27 cellular contexts compared by ENCODE assay signal in the genomic region with DNA sequence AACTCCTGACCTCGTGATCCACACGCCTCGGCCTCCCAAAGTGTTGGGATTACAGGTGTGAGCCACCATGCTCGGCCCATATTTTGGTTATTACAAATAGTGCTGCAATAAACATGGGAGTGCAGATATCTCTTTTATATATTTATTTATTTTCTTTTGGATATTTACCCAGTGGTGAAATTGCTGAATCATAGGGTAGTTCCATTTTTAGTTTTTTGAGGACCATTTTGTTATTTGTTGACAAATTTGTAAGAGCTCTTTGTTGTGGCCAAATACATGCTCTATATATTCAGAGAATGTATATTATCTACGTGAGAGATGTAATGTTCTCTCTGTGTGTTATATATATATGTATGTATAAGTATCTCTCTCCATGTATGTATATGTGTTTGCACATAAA.
"Had no signal": no experiment of that assay in that cellular context is flagged by ENCODE, and none has a peak within 500 bp of the region (broad histone marks: within the 10 kb centered on the region; RNA-seq: fewer than 3 reads in every experiment).

No MANE protein-coding gene starts in this region.

- FAIRE-seq: urothelium cell line had no signal

- H3K9me3 ChIP-seq: testis, thyroid gland, upper lobe of right lung, vagina had no signal

- H3K4me3 ChIP-seq: stomach, suprapubic skin, testis, thoracic aorta, thyroid gland, tibial artery, tibial nerve, transverse colon, upper lobe of left lung, upper lobe of right lung, uterus, vagina had no signal

- H3K4me1 ChIP-seq: suprapubic skin, testis, thyroid gland, tibial artery, tibial nerve, transverse colon, uterus, vagina had no signal

- H3K27ac ChIP-seq: stomach, suprapubic skin, testis, thoracic aorta, thyroid gland, tibial artery, tibial nerve, transverse colon, upper lobe of left lung, upper lobe of right lung, uterus, vagina had no signal

- H3K36me3 ChIP-seq: thyroid gland, upper lobe of right lung, uterus had no signal

- ATAC-seq: stimulated activated effector memory CD8-positive, alpha-beta T cell treated with anti-CD3 and anti-CD28 coated beads, Interleukin-12 subunit alpha, Interleukin-12 subunit beta, amount 100 ng/mL, for 72 hours; stimulated activated memory B cell treated with anti-CD40 and anti-IgM and Interleukin-4, amounts not matched to agents 10 μg/mL and 1 μg/mL and 100 μg/mL, for 72 hours; stimulated activated naive B cell treated with anti-CD40 and anti-IgM and Interleukin-4, amounts not matched to agents 10 μg/mL and 1 μg/mL and 100 μg/mL, for 72 hours; stimulated activated naive CD8-positive, alpha-beta T cell treated with anti-CD3 and anti-CD28 coated beads, Interleukin-15, amount 100 ng/mL, for 72 hours; stimulated activated naive CD8-positive, alpha-beta T cell treated with anti-CD3 and anti-CD28 coated beads, Interleukin-15, Interleukin-2, amounts not matched to agents 100 U/mL and 50 U/mL, for 24 hours; upper lobe of right lung had no signal

- H3K27me3 ChIP-seq: stomach, suprapubic skin, testis, thyroid gland, tibial artery, tibial nerve, transverse colon, upper lobe of left lung, upper lobe of right lung, uterus, vagina had no signal

- DNase-seq: stimulated activated CD4-positive, alpha-beta T cell treated with anti-CD3 and anti-CD28 coated beads, Interleukin-2, amount 100 ng/mL, for 48 hours; stimulated activated CD4-positive, alpha-beta T cell treated with anti-CD3 and anti-CD28 coated beads, Interleukin-4, amount 100 ng/mL, for 1 hour; stimulated activated CD4-positive, alpha-beta T cell treated with anti-CD3 and anti-CD28 coated beads, Interleukin-4, amount 100 ng/mL, for 24 hours; stimulated activated CD4-positive, alpha-beta T cell treated with anti-CD3 and anti-CD28 coated beads, Interleukin-4, amount 100 ng/mL, for 4 hours; stimulated activated CD8-positive, alpha-beta memory T cell treated with anti-CD3 and anti-CD28 coated beads, Interleukin-4, amount 100 ng/mL, for 48 hours; stimulated activated naive B cell treated with anti-CD40 and anti-IgM and Interleukin-4, amounts not matched to agents 10 μg/mL and 1 μg/mL and 100 μg/mL, for 72 hours; stimulated activated naive CD4-positive, alpha-beta T cell; stimulated activated naive CD4-positive, alpha-beta T cell treated with Interleukin-2 at 50 U/mL for 16 hours; stimulated activated naive CD8-positive, alpha-beta T cell treated with anti-CD3 and anti-CD28 coated beads, Interleukin-15, amount 100 ng/mL, for 72 hours; stimulated activated naive CD8-positive, alpha-beta T cell treated with anti-CD3 and anti-CD28 coated beads, Interleukin-15, Interleukin-2, amounts not matched to agents 100 U/mL and 50 U/mL, for 24 hours; stomach; substantia nigra; testis; thyroid gland; tibial artery; transverse colon; trophoblast cell; upper lobe of left lung; upper lobe of right lung; uterus had no signal
